ENCODE assay signal across 1 cellular context in the genomic region with DNA sequence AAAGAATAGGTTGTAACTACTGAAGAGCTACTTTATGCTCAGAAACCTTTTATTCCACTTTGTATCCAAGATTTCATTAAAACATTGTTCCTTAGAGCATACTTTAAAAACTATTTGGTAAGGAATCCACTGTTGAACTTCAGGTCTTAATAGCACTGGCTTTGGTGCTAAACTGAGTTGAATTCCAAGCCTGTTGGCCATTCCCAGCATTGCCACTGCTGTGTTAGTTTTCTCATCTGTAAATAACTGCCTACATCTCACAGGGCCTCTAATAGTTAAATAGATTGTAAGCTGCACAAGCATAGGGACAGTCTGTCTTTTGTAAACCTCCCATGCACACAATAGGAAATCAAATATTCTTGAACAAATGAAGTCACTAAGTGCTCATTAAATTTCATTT.
TF ChIP-seq lines count a peak whose summit lies in the region.

No MANE protein-coding gene starts in this region.

TF ChIP-seq in HepG2, 621 proteins besides CTCF, POLR2A, EP300 and RAD21 (continued from another document):
- TF ChIP-seq, protein P1, sequence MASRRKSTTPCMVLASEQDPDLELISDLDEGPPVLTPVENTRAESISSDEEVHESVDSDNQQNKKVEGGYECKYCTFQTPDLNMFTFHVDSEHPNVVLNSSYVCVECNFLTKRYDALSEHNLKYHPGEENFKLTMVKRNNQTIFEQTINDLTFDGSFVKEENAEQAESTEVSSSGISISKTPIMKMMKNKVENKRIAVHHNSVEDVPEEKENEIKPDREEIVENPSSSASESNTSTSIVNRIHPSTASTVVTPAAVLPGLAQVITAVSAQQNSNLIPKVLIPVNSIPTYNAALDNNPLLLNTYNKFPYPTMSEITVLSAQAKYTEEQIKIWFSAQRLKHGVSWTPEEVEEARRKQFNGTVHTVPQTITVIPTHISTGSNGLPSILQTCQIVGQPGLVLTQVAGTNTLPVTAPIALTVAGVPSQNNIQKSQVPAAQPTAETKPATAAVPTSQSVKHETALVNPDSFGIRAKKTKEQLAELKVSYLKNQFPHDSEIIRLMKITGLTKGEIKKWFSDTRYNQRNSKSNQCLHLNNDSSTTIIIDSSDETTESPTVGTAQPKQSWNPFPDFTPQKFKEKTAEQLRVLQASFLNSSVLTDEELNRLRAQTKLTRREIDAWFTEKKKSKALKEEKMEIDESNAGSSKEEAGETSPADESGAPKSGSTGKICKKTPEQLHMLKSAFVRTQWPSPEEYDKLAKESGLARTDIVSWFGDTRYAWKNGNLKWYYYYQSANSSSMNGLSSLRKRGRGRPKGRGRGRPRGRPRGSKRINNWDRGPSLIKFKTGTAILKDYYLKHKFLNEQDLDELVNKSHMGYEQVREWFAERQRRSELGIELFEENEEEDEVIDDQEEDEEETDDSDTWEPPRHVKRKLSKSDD (CRISPR knock-in tag; IDR thresholded peaks at IDR 0.05; ENCODE audit: low read depth) = no peak
- TF ChIP-seq, protein P2, sequence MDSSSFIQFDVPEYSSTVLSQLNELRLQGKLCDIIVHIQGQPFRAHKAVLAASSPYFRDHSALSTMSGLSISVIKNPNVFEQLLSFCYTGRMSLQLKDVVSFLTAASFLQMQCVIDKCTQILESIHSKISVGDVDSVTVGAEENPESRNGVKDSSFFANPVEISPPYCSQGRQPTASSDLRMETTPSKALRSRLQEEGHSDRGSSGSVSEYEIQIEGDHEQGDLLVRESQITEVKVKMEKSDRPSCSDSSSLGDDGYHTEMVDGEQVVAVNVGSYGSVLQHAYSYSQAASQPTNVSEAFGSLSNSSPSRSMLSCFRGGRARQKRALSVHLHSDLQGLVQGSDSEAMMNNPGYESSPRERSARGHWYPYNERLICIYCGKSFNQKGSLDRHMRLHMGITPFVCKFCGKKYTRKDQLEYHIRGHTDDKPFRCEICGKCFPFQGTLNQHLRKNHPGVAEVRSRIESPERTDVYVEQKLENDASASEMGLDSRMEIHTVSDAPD (CRISPR knock-in tag; IDR thresholded peaks at IDR 0.05) = no peak
- TF ChIP-seq HNRNPH1 (optimal IDR thresholded peaks at IDR 0.05; ENCODE audit: low read depth, low read length) (no peak), ELF4 (CRISPR knock-in tag; IDR thresholded peaks at IDR 0.05; ENCODE audit: borderline replicate concordance) (no peak), ELF1 (CRISPR knock-in tag; IDR thresholded peaks at IDR 0.05) (no peak)
